In the genomic region with DNA sequence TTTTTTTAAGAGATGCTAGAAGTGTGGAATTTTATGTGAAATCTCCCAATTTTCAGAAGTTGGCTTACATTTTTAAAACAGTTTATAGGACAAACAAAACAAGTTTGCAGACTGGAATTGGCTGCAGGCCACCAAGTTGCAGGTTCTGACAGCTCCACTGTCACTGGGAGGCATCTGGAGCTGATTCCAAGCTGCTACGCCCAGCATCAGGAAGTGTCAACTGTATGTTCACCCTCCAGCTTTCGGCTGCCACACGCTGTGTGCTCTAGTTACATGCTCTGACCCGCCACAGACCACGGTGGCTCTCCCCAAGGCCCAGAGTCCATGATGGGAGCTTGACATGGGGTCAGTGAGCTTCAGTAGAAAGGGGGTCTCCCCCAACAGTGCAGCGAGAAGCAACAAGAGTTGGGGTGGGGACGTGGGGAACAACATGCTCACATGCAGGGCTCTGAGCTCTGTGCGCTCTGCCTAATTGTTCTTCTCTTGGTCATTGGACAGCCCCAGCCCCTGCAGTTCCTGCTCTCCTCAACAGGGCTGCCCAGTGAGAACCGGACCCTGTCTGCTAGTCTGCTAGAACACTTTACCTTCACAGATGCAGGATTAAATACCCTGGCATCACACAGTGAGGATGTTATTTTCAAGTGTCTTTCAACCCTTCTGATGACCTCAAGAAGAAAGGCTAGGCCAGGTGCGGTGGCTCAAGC, we compare ENCODE assay signal across 14 cellular contexts. TPM values are rescaled to one million over a fixed set of nuclear protein-coding genes. Genes with fewer than 3 reads are reported as not detected.
"Had no signal": no experiment of that assay in that cellular context is flagged by ENCODE, and none has a peak within 500 bp of the region (broad histone marks: within the 10 kb centered on the region; RNA-seq: fewer than 3 reads in every experiment).

No MANE protein-coding gene starts in this region.

RNA-seq across cellular contexts. Expression of a gene that starts 8.0 kb away (rescaled TPM):
- total RNA-seq: left cardiac atrium, mesothelial cell of epicardium, myocyte, omental fat pad, ovary, progenitor cell of endocrine pancreas, pulmonary artery endothelial cell, renal cortical epithelial cell, right atrium auricular region, skeletal muscle tissue, temporal lobe, tibial nerve, ureter, uterus had no signal
